In genomic region chr6:43129434-43130194, GRCh38 we compare ENCODE assay signal across 8 cellular contexts. TPM values are rescaled to one million over a fixed set of nuclear protein-coding genes. Genes with fewer than 3 reads are reported as not detected.
DNase-seq lines count a peak whose midpoint lies in the region; FAIRE-seq and TF ChIP-seq lines count a peak whose summit lies in the region.

No MANE protein-coding gene starts in this region.

- H3K4me2 ChIP-seq in BLaER1 = no peak overlapping the region

- TF ChIP-seq CTCF in HFFc6 (IDR thresholded peaks at IDR 0.05) = peak; percentile 82
- TF ChIP-seq CTCF in VCaP (conservative IDR thresholded peaks at IDR 0.05) = peak; percentile 76
- peak; percentile 65 for TF ChIP-seq CTCF in left ventricle myocardium inferior (IDR thresholded peaks at IDR 0.05; ENCODE audit: borderline replicate concordance)
- peak; percentile 57 for TF ChIP-seq CTCF in tibial artery (IDR thresholded peaks at IDR 0.05)

- H3K27me3 ChIP-seq in BLaER1 (no peaks in the 10 kb centered on the region), left ventricle myocardium inferior (ENCODE audit: low read depth) (peaks cover 4% of the 10 kb centered on the region), tibial artery (peaks cover 0 to 4% of the 10 kb centered on the region in 2 donors)

- H3K27me3 Mint-ChIP-seq in HFFc6 (ENCODE audit: insufficient read depth) = peaks cover 6% of the 10 kb centered on the region; the same call in 1 of the 2 replicates

- H3K9me3 Mint-ChIP-seq in HFFc6 = no peaks in the 10 kb centered on the region

- H3K4me1 Mint-ChIP-seq in HFFc6 (ENCODE audit: low read depth) = peaks cover 46% of the 10 kb centered on the region

- intact Hi-C loops in left ventricle myocardium inferior (cut with micrococcal nuclease) (no loop called here), tibial artery (cut with DNase I; ENCODE audit: low total_unique reads) (loop anchor here (5.0 to 10.0 kb wide), 2 partner anchors 55 to 222 kb away; partner anchors contain the start of gene PTK7)

- H3K27ac Mint-ChIP-seq in HFFc6 = peak overlapping the region; percentile 59

- no peak overlapping the region; the same call in 1 of the 2 replicates for H3K9ac ChIP-seq in BLaER1

- H3K36me3 ChIP-seq in BLaER1 (peaks cover 61% of the 10 kb centered on the region), left ventricle myocardium inferior (no peaks in the 10 kb centered on the region), tibial artery (peaks cover 0 to 6% (median 0%) of the 10 kb centered on the region in 3 donors)

- H3K4me3 ChIP-seq in BLaER1 = no peak overlapping the region
- no peak overlapping the region for H3K4me3 ChIP-seq in left ventricle myocardium inferior
- no peak overlapping the region for H3K4me3 ChIP-seq in tibial artery

- H4K20me1 ChIP-seq in BLaER1 = peaks cover 57% of the 10 kb centered on the region

- H3K4me3 Mint-ChIP-seq in HFFc6 = peak overlapping the region; percentile 40; the same call in 1 of the 2 replicates

- H3K27ac ChIP-seq in BLaER1 (0 out of 2 replicates have a peak overlapping the region, but pooled peaks have one; percentile 1), VCaP (no peak overlapping the region), left ventricle myocardium inferior (replicated peaks) (no peak overlapping the region), tibial artery (no peak overlapping the region)

- H3K4me1 ChIP-seq in BLaER1 (peaks cover 13% of the 10 kb centered on the region), left ventricle myocardium inferior (peaks cover 5% of the 10 kb centered on the region), tibial artery (peaks cover 0 to 14% (median 5%) of the 10 kb centered on the region in 4 donors)

- no peak for TF ChIP-seq POLR2A in GM12891 (IDR thresholded peaks at IDR 0.05; ENCODE audit: low read depth, low read length)

- no peak for FAIRE-seq in GM12891 (lab: Jason Lieb, UNC)

- DNase-seq in HFFc6 (no peak), left ventricle myocardium inferior (no peak), tibial artery (no peak), NCI-H2081 treated with DMSO at 0.1 percent for 48 hours (lab: John Stamatoyannopoulos, UW) (no peak), GM12891 (ENCODE audit: insufficient read length, low spot score) (no peak)
- no peak for DNase-seq in activated CD8-positive, alpha-beta memory T cell treated with anti-CD3 and anti-CD28 coated beads, Interleukin-2, amount 50 U/mL, for 4 hours

- H3K9me3 ChIP-seq in BLaER1 = no peaks in the 10 kb centered on the region
- H3K9me3 ChIP-seq in left ventricle myocardium inferior (replicated peaks) = no peaks in the 10 kb centered on the region
- no peaks in the 10 kb centered on the region for H3K9me3 ChIP-seq in tibial artery

- H3K36me3 Mint-ChIP-seq in HFFc6 (ENCODE audit: low read depth) = peaks cover 4% of the 10 kb centered on the region; the same call in 1 of the 2 replicates

TF ChIP-seq in GM12891, 5 proteins besides CTCF, POLR2A, EP300 and RAD21:
- TF ChIP-seq POU2F2 (IDR thresholded peaks at IDR 0.05; ENCODE audit: low read depth, low read length) = no peak

RNA-seq across cellular contexts. Expression of gene SRF, which starts 41.5 kb away (rescaled TPM):
- 10 to 100 TPM; 37.4 to 49.7 (median 39.3) TPM for total RNA-seq in HFFc6 (2021; fragmentation: NEBNext Ultra II Directional; extraction: Animal tissue kit (Norgen Biotek cat#: 25700))
- 61.8 TPM for total RNA-seq in left ventricle myocardium inferior
- polyA plus RNA-seq in GM12891 (2012; ENCODE audit: low read depth, missing spikeins) = 31.1 TPM

RNA-seq across cellular contexts. Expression of gene CUL9, which starts 52.4 kb away (rescaled TPM):
- total RNA-seq in HFFc6 (2021; fragmentation: NEBNext Ultra II Directional; extraction: Animal tissue kit (Norgen Biotek cat#: 25700)) = 10 to 100 TPM; 15.4 to 19.9 (median 18.6) TPM
- 14.7 TPM for total RNA-seq in left ventricle myocardium inferior
- polyA plus RNA-seq in GM12891 (2012; ENCODE audit: low read depth, missing spikeins) = 28.3 TPM

RNA-seq across cellular contexts. Expression of gene PTK7, which starts 53.5 kb away (rescaled TPM):
- 100 to 1,000 TPM in 1 of 6 experiments, 10 to 100 TPM in 5; 62.8 to 115 (median 66.7) TPM for total RNA-seq in HFFc6 (2021; fragmentation: NEBNext Ultra II Directional; extraction: Animal tissue kit (Norgen Biotek cat#: 25700))
- total RNA-seq in left ventricle myocardium inferior = 2.6 TPM
- polyA plus RNA-seq in GM12891 (2012; ENCODE audit: low read depth, missing spikeins) = 0.60 TPM

Comparison
In these comparisons a context has a peak if more than half of its experiments do, and no peak if none do; other contexts are left out.
1. RNA of gene PTK7, which starts 53.5 kb away (total RNA-seq): 62.8 to 115 TPM in HFFc6; 2.6 TPM in left ventricle myocardium inferior (single experiment); every median in the first group is over 10 times any median in the second.
2. Peak in every context shown above with its lines, with median percentiles within 50 percentile points of each other: CTCF ChIP-seq.